In genomic region chr7:38232475-38233366, GRCh38 we compare ENCODE assay signal across 8 cellular contexts. TPM values are rescaled to one million over a fixed set of nuclear protein-coding genes. Genes with fewer than 3 reads are reported as not detected.
A peak's percentile ranks its signal among the peaks of the same experiment; 100 is the strongest.
DNase-seq lines count a peak whose midpoint lies in the region; ATAC-seq and TF ChIP-seq lines count a peak whose summit lies in the region.

No MANE protein-coding gene starts in this region.

- no peaks in the 10 kb centered on the region for H3K9me3 Mint-ChIP-seq in activated naive CD8-positive, alpha-beta T cell treated with anti-CD3 and anti-CD28 coated beads for 36 hours

- H3K27me3 ChIP-seq in Karpas-422 (ENCODE audit: low read length) (no peaks in the 10 kb centered on the region), foreskin keratinocyte (no peaks in the 10 kb centered on the region)

- peaks cover 6% of the 10 kb centered on the region; the same call in 1 of the 2 replicates for H3K36me3 ChIP-seq in Karpas-422 (ENCODE audit: insufficient read depth, low read length)

- H3K27ac ChIP-seq in Karpas-422 (ENCODE audit: low read length) (no peak overlapping the region), foreskin keratinocyte (no peak overlapping the region)

- TF ChIP-seq CTCF in foreskin keratinocyte (conservative IDR thresholded peaks at IDR 0.05): no peak

- no peaks in the 10 kb centered on the region for H4K20me1 ChIP-seq in Karpas-422 (ENCODE audit: insufficient read depth, low read depth, low read length)

- ATAC-seq in GM18520 (IDR thresholded peaks at IDR 0.05; ENCODE audit: unreplicated experiment) (peak; percentile 87), HG03045 (IDR thresholded peaks at IDR 0.05; ENCODE audit: unreplicated experiment) (peak; percentile 76), T-helper 17 cell (peak; percentile 90), foreskin keratinocyte (no peak)

- H3K4me1 Mint-ChIP-seq in T-helper 17 cell: peaks cover 39% of the 10 kb centered on the region
- peaks cover 56% of the 10 kb centered on the region for H3K4me1 Mint-ChIP-seq in activated naive CD8-positive, alpha-beta T cell treated with anti-CD3 and anti-CD28 coated beads for 36 hours

- H3K4me3 Mint-ChIP-seq in T-helper 17 cell: peak overlapping the region; percentile 84
- peak overlapping the region; percentile 52 for H3K4me3 Mint-ChIP-seq in activated naive CD8-positive, alpha-beta T cell treated with anti-CD3 and anti-CD28 coated beads for 36 hours

- H2AFZ ChIP-seq in Karpas-422 (ENCODE audit: low read length): no peak overlapping the region

- no peaks in the 10 kb centered on the region for H3K9me2 ChIP-seq in Karpas-422 (replicated peaks; ENCODE audit: insufficient read depth, low read length)

- DNase-seq in T-helper 17 cell: peak in 2 of 3 donors; percentile 37 to 46
- peak; percentile 82 for DNase-seq in activated naive CD8-positive, alpha-beta T cell treated with anti-CD3 and anti-CD28 coated beads for 36 hours
- DNase-seq in stimulated activated CD4-positive, alpha-beta T cell treated with anti-CD3 and anti-CD28 coated beads, Interleukin-12 subunit alpha, Interleukin-12 subunit beta, amount 100 ng/mL, for 24 hours (ENCODE audit: low read depth in 2 of 2): peak; percentile 39 to 69
- DNase-seq in D341Med (ENCODE audit: low spot score): no peak
- DNase-seq in Karpas-422: no peak
- DNase-seq in foreskin keratinocyte: no peak

- no peak overlapping the region for H3K9ac ChIP-seq in Karpas-422 (ENCODE audit: low read length)

- no peaks in the 10 kb centered on the region for H3K79me2 ChIP-seq in Karpas-422 (ENCODE audit: low read length)

- H3K27ac Mint-ChIP-seq in T-helper 17 cell: peak overlapping the region; percentile 94
- H3K27ac Mint-ChIP-seq in activated naive CD8-positive, alpha-beta T cell treated with anti-CD3 and anti-CD28 coated beads for 36 hours: peak overlapping the region; percentile 89

- H3K36me3 Mint-ChIP-seq in T-helper 17 cell (ENCODE audit: low read depth): no peaks in the 10 kb centered on the region
- peaks cover 23% of the 10 kb centered on the region for H3K36me3 Mint-ChIP-seq in activated naive CD8-positive, alpha-beta T cell treated with anti-CD3 and anti-CD28 coated beads for 36 hours

- H3K27me3 Mint-ChIP-seq in T-helper 17 cell: no peaks in the 10 kb centered on the region
- no peaks in the 10 kb centered on the region for H3K27me3 Mint-ChIP-seq in activated naive CD8-positive, alpha-beta T cell treated with anti-CD3 and anti-CD28 coated beads for 36 hours

- H3K9me3 ChIP-seq in T-helper 17 cell (ENCODE audit: control insufficient read depth, low read length, poor library complexity, severe bottlenecking): no peaks in the 10 kb centered on the region
- H3K9me3 ChIP-seq in Karpas-422 (ENCODE audit: low read length): no peaks in the 10 kb centered on the region

- no peak overlapping the region for H3K4me3 ChIP-seq in Karpas-422 (ENCODE audit: low read length)

- H3K4me2 ChIP-seq in Karpas-422 (ENCODE audit: low read depth, low read length, poor library complexity, severe bottlenecking): no peak overlapping the region

- H3K4me1 ChIP-seq in Karpas-422 (ENCODE audit: low read length) (no peaks in the 10 kb centered on the region), foreskin keratinocyte (no peaks in the 10 kb centered on the region)

RNA-seq across cellular contexts. Expression of gene STARD3NL, which starts 54.7 kb away (rescaled TPM):
- total RNA-seq in T-helper 17 cell (10 to 100 TPM; 14.1 to 18.0 TPM), foreskin keratinocyte (37.0 TPM in 2 replicates)
- 10 to 100 TPM; 30.3 to 30.6 TPM for total RNA-seq in activated naive CD8-positive, alpha-beta T cell treated with anti-CD3 and anti-CD28 coated beads for 36 hours
- total RNA-seq in Karpas-422 (2014; rRNA removed; shearing (Covaris generic); ENCODE audit: low replicate concordance): 29.4 and 50.4 TPM in 2 replicates
- polyA plus RNA-seq in foreskin keratinocyte: 25.3 and 28.8 TPM in 2 replicates

Comparison
In these comparisons a context has a peak if more than half of its experiments do, and no peak if none do; other contexts are left out.
1. DNase-seq: peak in T-helper 17 cell (2 of 3), activated naive CD8-positive, alpha-beta T cell treated with anti-CD3 and anti-CD28 coated beads for 36 hours (single experiment) and stimulated activated CD4-positive, alpha-beta T cell treated with anti-CD3 and anti-CD28 coated beads, Interleukin-12 subunit alpha, Interleukin-12 subunit beta, amount 100 ng/mL, for 24 hours (2 of 2); none in D341Med (single experiment), Karpas-422 (single experiment) and foreskin keratinocyte (0 of 2).